ENCODE assay signal across 12 cellular contexts in the genomic region with DNA sequence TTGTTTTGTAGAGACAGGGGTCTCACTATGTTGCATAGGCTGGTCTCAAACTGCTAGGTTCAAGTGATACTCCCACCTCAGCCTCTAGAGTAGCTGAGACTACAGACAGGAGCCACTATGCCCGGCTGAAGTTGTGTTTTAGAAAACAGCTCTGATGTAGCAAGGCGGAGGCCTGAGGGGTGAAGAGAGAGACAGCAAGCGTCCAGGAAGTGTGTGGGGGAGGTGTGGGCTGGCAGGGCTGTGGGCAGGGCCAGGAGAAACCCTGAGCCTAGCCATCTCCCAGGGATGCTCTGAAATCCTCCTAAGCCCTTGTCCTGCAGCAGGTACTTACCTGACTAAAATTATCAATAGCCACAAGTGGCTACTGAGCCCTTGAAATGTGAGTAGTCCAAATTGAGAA. TPM values are rescaled to one million over a fixed set of nuclear protein-coding genes. Genes with fewer than 3 reads are reported as not detected.
A peak's percentile ranks its signal among the peaks of the same experiment; 100 is the strongest.
DNase-seq lines count a peak whose midpoint lies in the region; ATAC-seq and TF ChIP-seq lines count a peak whose summit lies in the region.
"Had no signal": no experiment of that assay in that cellular context is flagged by ENCODE, and none has a peak within 500 bp of the region (broad histone marks: within the 10 kb centered on the region; RNA-seq: fewer than 3 reads in every experiment).

No MANE protein-coding gene starts in this region.

- peak in 4 of 5 donors; percentile 20 to 27 (median 24) for DNase-seq in CD4-positive, alpha-beta memory T cell
- DNase-seq in HL-60 (ENCODE audit: low read depth in 1 of 2, low spot score in 1 of 2) (peak in 1 of 2 experiments; percentile 80), WERI-Rb-1 (peak; percentile 54), iPS-NIHi7 (ENCODE audit: extremely low spot score) (peak; percentile 78), occipital lobe (lab: John Stamatoyannopoulos, UW) (no peak)
- DNase-seq: left lung, NCI-H1092 treated with DMSO at 0.1 percent for 48 hours, RPMI8226 had no signal

- peaks cover 20% of the 10 kb centered on the region for H3K4me1 ChIP-seq in CD4-positive, alpha-beta memory T cell (ENCODE audit: insufficient read depth, low read length)
- H3K4me1 ChIP-seq: prostate gland had no signal

- H3K9me3 Mint-ChIP-seq in CD4-positive, alpha-beta memory T cell, result no peaks in the 10 kb centered on the region

- H3K4me3 ChIP-seq in CD4-positive, alpha-beta memory T cell (ENCODE audit: low read length in 2 of 2), result no peak overlapping the region
- no peak overlapping the region for H3K4me3 ChIP-seq in HL-60 (replicated peaks; ENCODE audit: insufficient read depth, low read length)
- H3K4me3 ChIP-seq in WERI-Rb-1 (ENCODE audit: low read depth, low read length), result no peak overlapping the region
- H3K4me3 ChIP-seq: left lung, prostate gland had no signal

- H3K27ac Mint-ChIP-seq in CD4-positive, alpha-beta memory T cell, result peak overlapping the region; percentile 67 to 84 (median 74)

- TF ChIP-seq CTCF in HL-60 (IDR thresholded peaks at IDR 0.05; ENCODE audit: insufficient read depth, low read length) (no peak), WERI-Rb-1 (IDR thresholded peaks at IDR 0.05; ENCODE audit: low read depth, low read length) (no peak)

- peak overlapping the region in 7 of 8 donors; percentile 6 to 75 (median 46) for H3K4me3 Mint-ChIP-seq in CD4-positive, alpha-beta memory T cell

- H3K4me1 Mint-ChIP-seq in CD4-positive, alpha-beta memory T cell, result peaks cover 9 to 20% (median 14%) of the 10 kb centered on the region in 4 donors

- no peaks in the 10 kb centered on the region for H3K27me3 ChIP-seq in CD4-positive, alpha-beta memory T cell (ENCODE audit: insufficient read depth, low read length)
- no peaks in the 10 kb centered on the region for H3K27me3 ChIP-seq in HL-60 (ENCODE audit: insufficient read depth, poor library complexity, severe bottlenecking)
- no peaks in the 10 kb centered on the region for H3K27me3 ChIP-seq in WERI-Rb-1 (ENCODE audit: insufficient read depth, low read depth, severe bottlenecking)
- H3K27me3 ChIP-seq: left lung had no signal

- intact Hi-C loops in CD4-positive, alpha-beta memory T cell (cut with micrococcal nuclease), result loop anchor here (5.0 kb wide), 1 partner anchor 241 kb away; no protein-coding TSS in a partner anchor

- CTCF ChIA-PET in CD4-positive, alpha-beta memory T cell (lab: Charles Lee; ENCODE audit: partially characterized antibody), result interaction anchor here (1.1 to 14.8 kb wide), 8 partner anchors 8 to 150 kb away, joined by 3 to 614 read pairs (median 34); partner anchors contain the start of gene ARRB1

- H3K27ac ChIP-seq in CD4-positive, alpha-beta memory T cell (ENCODE audit: low read depth, low read length), result no peak overlapping the region
- H3K27ac ChIP-seq in HL-60 (replicated peaks) (peak overlapping the region; percentile 53), WERI-Rb-1 (no peak overlapping the region)
- H3K27ac ChIP-seq: left lung, prostate gland had no signal

- H3K9me3 ChIP-seq in CD4-positive, alpha-beta memory T cell (ENCODE audit: control insufficient read depth in 1 of 2, low read length in 2 of 2), result no peaks in the 10 kb centered on the region
- H3K9me3 ChIP-seq in WERI-Rb-1 (ENCODE audit: severe bottlenecking), result no peaks in the 10 kb centered on the region
- H3K9me3 ChIP-seq: left lung, prostate gland had no signal

- ATAC-seq in HG03045 (IDR thresholded peaks at IDR 0.05; ENCODE audit: unreplicated experiment) (no peak), GM19467 (IDR thresholded peaks at IDR 0.05; ENCODE audit: unreplicated experiment) (no peak), HG03457 (IDR thresholded peaks at IDR 0.05; ENCODE audit: unreplicated experiment) (no peak)
- ATAC-seq: left lung had no signal

- no peaks in the 10 kb centered on the region for H3K36me3 Mint-ChIP-seq in CD4-positive, alpha-beta memory T cell

- POLR2A ChIA-PET in CD4-positive, alpha-beta memory T cell (lab: Charles Lee; ENCODE audit: partially characterized antibody), result interaction anchor here (1.0 to 10.3 kb wide), 7 partner anchors 17 to 105 kb away, joined by 3 to 118 read pairs (median 6); partner anchors contain the start of gene ARRB1

- H3K36me3 ChIP-seq in CD4-positive, alpha-beta memory T cell (ENCODE audit: insufficient read depth, low read length), result no peaks in the 10 kb centered on the region
- no peaks in the 10 kb centered on the region for H3K36me3 ChIP-seq in WERI-Rb-1
- H3K36me3 ChIP-seq: left lung, prostate gland had no signal

- peaks cover 0 to 2% of the 10 kb centered on the region in 2 donors for H3K27me3 Mint-ChIP-seq in CD4-positive, alpha-beta memory T cell

RNA-seq across cellular contexts. Expression of gene RPS3, which starts 16.1 kb away (rescaled TPM):
- 1,000 to 10,000 TPM; 4,846 to 5,053 TPM for total RNA-seq in CD4-positive, alpha-beta memory T cell
- polyA plus RNA-seq in CD4-positive, alpha-beta memory T cell, result 1,000 to 10,000 TPM; 5,445 to 5,812 TPM
- total RNA-seq in occipital lobe, result 1,342 TPM

RNA-seq across cellular contexts. Expression of gene ARRB1, which starts 31.8 kb away (rescaled TPM):
- total RNA-seq in CD4-positive, alpha-beta memory T cell, result 10 to 100 TPM; 45.0 to 47.5 TPM
- polyA plus RNA-seq in CD4-positive, alpha-beta memory T cell, result 1 to 10 TPM; 6.6 to 7.9 TPM
- total RNA-seq in occipital lobe, result 55.4 TPM

RNA-seq across cellular contexts. Expression of gene KLHL35, which starts 49.8 kb away (rescaled TPM):
- total RNA-seq in CD4-positive, alpha-beta memory T cell, result 1 to 10 TPM; 1.2 to 1.5 TPM
- 1 to 10 TPM in 1 of 2 donors, under 1 TPM in 1; 0.93 to 1.5 TPM for polyA plus RNA-seq in CD4-positive, alpha-beta memory T cell
- 28.5 TPM for total RNA-seq in occipital lobe

Comparison
In these comparisons a context has a peak if more than half of its experiments do, and no peak if none do; other contexts are left out.
1. RNA of gene KLHL35, which starts 49.8 kb away (total RNA-seq): 28.5 TPM in occipital lobe (single experiment); 1.2 to 1.5 TPM in CD4-positive, alpha-beta memory T cell; every median in the first group is over 10 times any median in the second.